Comparison of ENCODE assay signal across 8 cellular contexts in the genomic region with DNA sequence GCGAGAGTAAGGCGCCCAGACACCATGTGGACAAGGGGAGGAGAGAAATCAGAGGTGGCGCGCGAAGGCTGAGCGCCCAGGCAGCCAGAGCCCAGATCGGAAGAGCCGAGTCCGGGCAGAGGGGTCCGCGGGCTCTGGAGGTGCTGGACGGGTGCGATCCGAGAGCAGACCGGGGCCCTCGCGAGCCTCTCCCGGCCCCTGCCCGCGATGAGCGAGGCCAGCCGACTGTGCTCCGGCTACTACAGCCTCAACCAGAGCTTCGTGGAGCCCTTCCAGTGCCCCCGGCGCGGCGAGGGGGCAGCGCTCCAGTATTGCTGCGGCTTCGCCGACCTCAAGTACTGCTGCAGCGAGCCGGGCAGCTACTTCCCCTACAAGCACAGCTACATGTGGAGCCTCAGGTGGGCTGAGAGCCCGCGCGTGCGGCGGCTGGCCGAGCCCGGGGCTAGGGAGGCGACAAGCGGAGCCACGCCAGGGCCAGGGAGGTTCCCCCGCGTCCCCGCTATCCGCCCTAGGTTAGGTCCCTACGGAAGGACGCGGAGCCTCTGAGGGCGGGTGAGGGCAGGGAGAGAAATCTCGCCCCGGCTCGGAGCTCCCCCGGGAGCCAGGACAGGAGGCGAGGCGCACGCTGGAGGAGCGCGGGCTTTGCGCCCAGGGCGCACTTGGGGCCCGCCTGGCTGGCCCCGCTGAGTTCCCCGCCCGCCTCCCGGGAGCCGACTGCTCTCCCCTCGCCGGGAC. TPM values are rescaled to one million over a fixed set of nuclear protein-coding genes. Genes with fewer than 3 reads are reported as not detected.
DNase-seq lines count a peak whose midpoint lies in the region; ATAC-seq and TF ChIP-seq lines count a peak whose summit lies in the region.

Gene SHISAL2B (plus strand): TSS at position 87 of the 735 bp plus-strand sequence. CDS start 121 bp downstream, at position 208.

- WGBS in spleen, 5 donors, result 2 to 3% (median 2%) methylated on average over 30 to 71 of the region's 71 CpGs

- no peak for DNase-seq in CD8-positive, alpha-beta memory T cell
- DNase-seq in HFFc6 (no peak), activated B cell treated with CpG ODN at 0.5 μM for 24 hours (no peak), left ventricle myocardium superior (peak; percentile 26), spleen (peak; percentile 75), NCI-H128 (lab: John Stamatoyannopoulos, UW; ENCODE audit: unreplicated experiment) (no peak), KG1 (lab: John Stamatoyannopoulos, UW) (no peak)

- intact Hi-C loops in activated B cell treated with CpG ODN at 0.5 μM for 24 hours (cut with micrococcal nuclease), result no loop called here
- intact Hi-C loops in left ventricle myocardium superior (cut with micrococcal nuclease), result no loop called here
- intact Hi-C loops in spleen (cut with DNase I; ENCODE audit: low total_unique reads), result no loop called here

- no peaks in the 10 kb centered on the region for H3K36me3 ChIP-seq in CD8-positive, alpha-beta memory T cell (ENCODE audit: insufficient read depth, low read length)
- no peaks in the 10 kb centered on the region for H3K36me3 ChIP-seq in spleen

- H3K27me3 ChIP-seq in CD8-positive, alpha-beta memory T cell (ENCODE audit: insufficient read depth, low read length, poor library complexity, severe bottlenecking), result no peaks in the 10 kb centered on the region
- H3K27me3 ChIP-seq in spleen (replicated peaks in 1 of 7), result peaks cover 0 to 60% (median 30%) of the 10 kb centered on the region in 7 donors

- H3K27ac ChIP-seq in CD8-positive, alpha-beta memory T cell (ENCODE audit: low read depth, low read length), result no peak within 1 kb of the TSS
- H3K27ac ChIP-seq in spleen, result no peak within 1 kb of the TSS

- no peak within 1 kb of the TSS for H3K27ac Mint-ChIP-seq in CD8-positive, alpha-beta memory T cell
- H3K27ac Mint-ChIP-seq in HFFc6 (no peak within 1 kb of the TSS), activated B cell treated with CpG ODN at 0.5 μM for 24 hours (no peak within 1 kb of the TSS)

- no peaks in the 10 kb centered on the region for H3K36me3 Mint-ChIP-seq in CD8-positive, alpha-beta memory T cell
- no peaks in the 10 kb centered on the region for H3K36me3 Mint-ChIP-seq in HFFc6 (ENCODE audit: low read depth)
- H3K36me3 Mint-ChIP-seq in activated B cell treated with CpG ODN at 0.5 μM for 24 hours (ENCODE audit: low read depth), result no peaks in the 10 kb centered on the region

- H3K27me3 Mint-ChIP-seq in CD8-positive, alpha-beta memory T cell, result peaks cover 13 to 48% of the 10 kb centered on the region in 2 donors
- H3K27me3 Mint-ChIP-seq in HFFc6 (ENCODE audit: insufficient read depth), result peaks cover 24% of the 10 kb centered on the region
- peaks cover 33% of the 10 kb centered on the region for H3K27me3 Mint-ChIP-seq in activated B cell treated with CpG ODN at 0.5 μM for 24 hours

- POLR2A ChIA-PET in CD8-positive, alpha-beta memory T cell (lab: Charles Lee), result no interaction called here
- POLR2A ChIA-PET in activated B cell treated with CpG ODN at 0.5 μM for 24 hours (lab: Charles Lee), result no interaction called here

- TF ChIP-seq CTCF in HFFc6 (IDR thresholded peaks at IDR 0.05), result no peak
- TF ChIP-seq CTCF in activated B cell treated with CpG ODN at 0.5 μM for 24 hours (IDR thresholded peaks at IDR 0.05), result no peak
- TF ChIP-seq CTCF in spleen (IDR thresholded peaks at IDR 0.05 in 8 of 11, conservative IDR thresholded peaks at IDR 0.05 in 3 of 11), result no peak

- no peaks in the 10 kb centered on the region for H3K9me3 ChIP-seq in CD8-positive, alpha-beta memory T cell (ENCODE audit: low read length)
- peaks cover 0 to 9% (median 3%) of the 10 kb centered on the region in 8 donors for H3K9me3 ChIP-seq in spleen

- TF ChIP-seq POLR2A in spleen (IDR thresholded peaks at IDR 0.05), result no peak

- peaks cover 6 to 13% (median 8%) of the 10 kb centered on the region in 3 donors for H3K4me1 Mint-ChIP-seq in CD8-positive, alpha-beta memory T cell
- H3K4me1 Mint-ChIP-seq in HFFc6 (ENCODE audit: low read depth) (peaks cover 14% of the 10 kb centered on the region), activated B cell treated with CpG ODN at 0.5 μM for 24 hours (peaks cover 5% of the 10 kb centered on the region)

- no peak within 1 kb of the TSS for H3K4me3 ChIP-seq in CD8-positive, alpha-beta memory T cell (ENCODE audit: low read length)
- peak within 1 kb of the TSS in 6 of 8 donors; percentile 3 to 53 (median 18) for H3K4me3 ChIP-seq in spleen

- peaks cover 2 to 14% (median 3%) of the 10 kb centered on the region in 5 donors for H3K9me3 Mint-ChIP-seq in CD8-positive, alpha-beta memory T cell
- H3K9me3 Mint-ChIP-seq in HFFc6 (no peaks in the 10 kb centered on the region; the same call in 1 of the 2 replicates), activated B cell treated with CpG ODN at 0.5 μM for 24 hours (peaks cover 5% of the 10 kb centered on the region)

- peak within 1 kb of the TSS in 4 of 7 donors; percentile 24 to 72 (median 51) for H3K4me3 Mint-ChIP-seq in CD8-positive, alpha-beta memory T cell
- H3K4me3 Mint-ChIP-seq in HFFc6 (peak within 1 kb of the TSS; percentile 40; the same call in 1 of the 2 replicates), activated B cell treated with CpG ODN at 0.5 μM for 24 hours (peak within 1 kb of the TSS; percentile 44)

- no peaks in the 10 kb centered on the region for H3K4me1 ChIP-seq in CD8-positive, alpha-beta memory T cell (ENCODE audit: insufficient read depth, low read length)
- H3K4me1 ChIP-seq in spleen, result peaks cover 2 to 12% (median 10%) of the 10 kb centered on the region in 6 donors

- CTCF ChIA-PET in CD8-positive, alpha-beta memory T cell (lab: Charles Lee), result no interaction called here
- CTCF ChIA-PET in activated B cell treated with CpG ODN at 0.5 μM for 24 hours (lab: Charles Lee), result no interaction called here

- ATAC-seq in activated B cell treated with CpG ODN at 0.5 μM for 24 hours (ENCODE audit: low read depth) (no peak), left ventricle myocardium superior (peak; percentile 17), HG03159 (IDR thresholded peaks at IDR 0.05; ENCODE audit: unreplicated experiment) (no peak)

RNA-seq across cellular contexts. Expression of gene SHISAL2B, which starts in this region (rescaled TPM):
- not detected for total RNA-seq in CD8-positive, alpha-beta memory T cell
- not detected for polyA plus RNA-seq in CD8-positive, alpha-beta memory T cell
- total RNA-seq in HFFc6 (2021; fragmentation: NEBNext Ultra II Directional; extraction: Animal tissue kit (Norgen Biotek cat#: 25700)), result not detected
- total RNA-seq in activated B cell treated with CpG ODN at 0.5 μM for 24 hours, result not detected in 2 replicates
- total RNA-seq in left ventricle myocardium superior, result not detected
- total RNA-seq in spleen, result not detected
- not detected for polyA plus RNA-seq in spleen

Comparison
In these comparisons a context has a peak if more than half of its experiments do, and no peak if none do; other contexts are left out.
1. Peak in DNase-seq and ATAC-seq in left ventricle myocardium superior; RNA of the gene not detected or under 1 TPM.
2. Peak in DNase-seq and H3K4me3 ChIP-seq in spleen; RNA of the gene not detected or under 1 TPM.